1 cellular context compared by ENCODE assay signal in the genomic region with DNA sequence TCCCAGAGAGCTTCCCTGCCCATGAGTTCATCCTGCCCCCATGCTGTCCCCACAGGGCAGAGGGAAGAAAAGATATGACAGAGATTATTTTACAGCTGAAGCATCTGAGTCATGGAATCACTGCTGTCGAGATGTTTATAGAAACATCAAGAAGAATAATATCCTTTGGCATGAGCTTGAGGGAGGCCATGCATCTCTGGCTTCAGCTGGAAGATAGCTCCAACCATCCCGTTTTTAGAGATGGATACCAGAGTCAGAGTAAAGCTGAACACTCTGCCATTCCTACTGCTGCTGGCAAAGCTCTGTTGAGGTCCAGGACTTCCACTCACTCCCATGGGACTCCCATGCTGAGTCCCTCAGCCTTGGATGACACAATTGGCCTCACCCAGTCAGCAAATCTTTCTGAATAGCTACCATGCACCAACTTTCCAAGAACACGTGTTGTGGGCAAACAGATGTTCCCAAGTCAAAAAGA.
TF ChIP-seq lines count a peak whose summit lies in the region.

No MANE protein-coding gene starts in this region.

TF ChIP-seq in IMR-90, 13 proteins besides CTCF, POLR2A, EP300 and RAD21:
- peak; percentile 68 for TF ChIP-seq FOS (IDR thresholded peaks at IDR 0.05; ENCODE audit: low read depth, low read length)
- TF ChIP-seq CHD1 (IDR thresholded peaks at IDR 0.05; ENCODE audit: low read depth, low read length): no peak
